34 cellular contexts compared by ENCODE assay signal in the genomic region with DNA sequence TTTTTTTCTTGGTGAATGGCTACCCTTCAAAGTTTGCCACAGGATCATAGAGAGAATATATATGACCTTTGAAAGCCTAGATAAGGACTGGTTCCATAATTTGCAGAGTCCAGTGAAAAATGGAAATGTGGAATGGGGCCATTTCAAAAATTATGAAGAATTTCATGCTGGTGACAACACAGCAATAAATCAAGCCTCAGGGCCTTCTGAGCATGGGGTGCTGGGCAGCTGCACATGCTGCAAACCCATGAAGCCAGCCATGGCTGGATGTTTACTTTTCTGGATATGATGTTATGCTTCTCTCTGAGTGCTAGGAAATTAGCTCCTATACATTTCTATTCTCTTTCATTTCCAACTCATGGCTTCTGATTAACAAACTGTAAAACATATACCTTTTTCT. TPM values are rescaled to one million over a fixed set of nuclear protein-coding genes. Genes with fewer than 3 reads are reported as not detected.
"Had no signal": no experiment of that assay in that cellular context is flagged by ENCODE, and none has a peak within 500 bp of the region (broad histone marks: within the 10 kb centered on the region; RNA-seq: fewer than 3 reads in every experiment).

No MANE protein-coding gene starts in this region.

- H3K27ac ChIP-seq: KMS-11 had no signal

- H3K4me3 ChIP-seq: MG63 had no signal

- H3K4me2 ChIP-seq: KMS-11 had no signal

- H3K9me3 ChIP-seq: MG63 had no signal

- H3K36me3 ChIP-seq: MG63 had no signal

- H3K27me3 ChIP-seq: MG63 had no signal

- H3K9ac ChIP-seq: KMS-11 had no signal

- DNase-seq: Karpas-422, Kasumi-1, MG63, MM.1S, MV-4-11, NCI-H1048, NCI-H1092, NCI-H1092 treated with DMSO at 0.1 percent for 48 hours, NCI-H1105, NCI-H1105 treated with DMSO at 0.1 percent for 48 hours, NCI-H1417 treated with DMSO at 0.1 percent for 48 hours, NCI-H1436, NCI-H1436 treated with DMSO at 0.1 percent for 48 hours, NCI-H146, NCI-H1694, NCI-H1694 treated with DMSO at 0.1 percent for 48 hours, NCI-H187, NCI-H187 treated with DMSO at 0.1 percent for 48 hours, NCI-H1930, NCI-H2029, NCI-H2029 treated with DMSO at 0.1 percent for 48 hours, NCI-H2081, NCI-H2081 treated with DMSO at 0.1 percent for 48 hours, NCI-H2107, NCI-H2171, NCI-H2171 treated with DMSO at 0.1 percent for 48 hours, NCI-H2227 treated with DMSO at 0.1 percent for 48 hours, NCI-H226, NCI-H345, NCI-H446, NCI-H446 treated with DMSO at 0.1 percent for 48 hours, NCI-H510A had no signal

RNA-seq across cellular contexts. Expression of gene CFI, which starts 56.0 kb away (rescaled TPM):
- total RNA-seq: NCI-H460 had no signal
